In genomic region chr22:26681395-26681821, GRCh38 we compare ENCODE assay signal across 12 cellular contexts. TPM values are rescaled to one million over a fixed set of nuclear protein-coding genes. Genes with fewer than 3 reads are reported as not detected.
DNase-seq lines count a peak whose midpoint lies in the region; ATAC-seq and TF ChIP-seq lines count a peak whose summit lies in the region.
"Had no signal": no experiment of that assay in that cellular context is flagged by ENCODE, and none has a peak within 500 bp of the region (broad histone marks: within the 10 kb centered on the region; RNA-seq: fewer than 3 reads in every experiment).

No MANE protein-coding gene starts in this region.

- no peaks in the 10 kb centered on the region for H3K36me3 ChIP-seq in A673 (ENCODE audit: insufficient read depth, low read length, poor library complexity, severe bottlenecking)
- peaks cover 0 to 3% of the 10 kb centered on the region in 2 donors for H3K36me3 ChIP-seq in lung (ENCODE audit: control insufficient read depth in 2 of 2, insufficient read depth in 2 of 2, low read length in 2 of 2)

- TF ChIP-seq CTCF in A673 (conservative IDR thresholded peaks at IDR 0.05; ENCODE audit: low read depth, low read length) (no peak), lung (IDR thresholded peaks at IDR 0.05; ENCODE audit: control extremely low read depth, extremely low read depth) (no peak)

- BruUV-seq in A673 (replicated peaks; lab: Mats Ljungman, UMichigan), result no TSS peak

- WGBS in lung, 2 donors, result 70 to 86% methylated on average over 11 of the region's 11 CpGs

- intact Hi-C loops in A673 (cut with micrococcal nuclease; ENCODE audit: unreplicated experiment) (no loop called here), head of caudate nucleus (cut with DNase I) (no loop called here)

- H3K27me3 ChIP-seq in A673 (replicated peaks; ENCODE audit: insufficient read depth, low read depth, low read length, poor library complexity), result no peaks in the 10 kb centered on the region
- H3K27me3 ChIP-seq in lung (ENCODE audit: control insufficient read depth, insufficient read depth), result no peaks in the 10 kb centered on the region
- H3K27me3 ChIP-seq: BLaER1 had no signal

- DNase-seq in A673 (ENCODE audit: low spot score) (peak; percentile 21), HK-2 (ENCODE audit: unreplicated experiment) (peak; percentile 40), dermis blood vessel endothelial cell (peak; percentile 77), lung (ENCODE audit: low spot score) (peak; percentile 76), NCI-H345 treated with DMSO at 0.1 percent for 48 hours (lab: John Stamatoyannopoulos, UW; ENCODE audit: unreplicated experiment) (no peak), head of caudate nucleus (no peak)
- DNase-seq: PC-3 had no signal

- POLR2A ChIA-PET in A673 (lab: Charles Lee; ENCODE audit: low non-redundant PET), result no interaction called here

- H3K27ac ChIP-seq in A673 (ENCODE audit: low read depth, low read length, poor library complexity, severe bottlenecking), result no peak overlapping the region
- H3K27ac ChIP-seq in lung (ENCODE audit: low read depth in 1 of 2, low read length in 1 of 2), result no peak overlapping the region
- H3K27ac ChIP-seq: BLaER1, parathyroid adenoma had no signal

- H3K4me1 ChIP-seq in A673 (ENCODE audit: insufficient read depth, low read length, poor library complexity, severe bottlenecking) (no peaks in the 10 kb centered on the region), lung (ENCODE audit: control insufficient read depth in 2 of 2, insufficient read depth in 2 of 2, low read length in 2 of 2) (peaks cover 0 to 6% of the 10 kb centered on the region in 2 donors)
- H3K4me1 ChIP-seq: parathyroid adenoma had no signal

- H3K9me3 ChIP-seq in A673 (ENCODE audit: low read depth, low read length, poor library complexity, severe bottlenecking) (no peaks in the 10 kb centered on the region), lung (ENCODE audit: control insufficient read depth in 2 of 2, insufficient read depth in 1 of 2, low read length in 1 of 2) (peaks cover 0 to 3% of the 10 kb centered on the region in 2 donors)
- H3K9me3 ChIP-seq: thoracic aorta had no signal

- CTCF ChIA-PET in A673 (lab: Charles Lee), result no interaction called here

- ATAC-seq in lung (ENCODE audit: insufficient read depth, low FRiP score), result peak; percentile 67
- ATAC-seq in GM21576 (IDR thresholded peaks at IDR 0.05; ENCODE audit: unreplicated experiment), result no peak
- ATAC-seq in GM18520 (IDR thresholded peaks at IDR 0.05; ENCODE audit: unreplicated experiment), result no peak
- ATAC-seq: PC-3 had no signal

- H3K4me3 ChIP-seq in A673 (ENCODE audit: low read depth, low read length, poor library complexity, severe bottlenecking) (no peak overlapping the region), lung (no peak overlapping the region)
- H3K4me3 ChIP-seq: BLaER1, thoracic aorta had no signal

RNA-seq across cellular contexts. Expression of gene MIAT, which starts 24.0 kb away (rescaled TPM):
- total RNA-seq in A673 (2021) (6.2 and 6.8 TPM in 2 replicates), dermis blood vessel endothelial cell (0.19 and 0.34 TPM in 2 replicates), lung (1 to 10 TPM; 4.6 to 5.0 TPM)
- 1 to 10 TPM; 1.7 to 5.4 TPM for polyA plus RNA-seq in lung

RNA-seq across cellular contexts. Expression of gene CRYBA4, which starts 59.6 kb away (rescaled TPM):
- total RNA-seq in A673 (2021), result not detected in 2 replicates
- total RNA-seq in dermis blood vessel endothelial cell, result not detected in 2 replicates
- not detected for total RNA-seq in lung
- under 1 TPM; 0.06 to 0.22 TPM for polyA plus RNA-seq in lung
- total RNA-seq: PC-3, thoracic aorta had no signal

Comparison
In these comparisons a context has a peak if more than half of its experiments do, and no peak if none do; other contexts are left out.
1. DNase-seq: peak in A673 (single experiment), HK-2 (single experiment), dermis blood vessel endothelial cell (single experiment) and lung (single experiment); none in NCI-H345 treated with DMSO at 0.1 percent for 48 hours (single experiment) and head of caudate nucleus (0 of 42).